19 cellular contexts compared by ENCODE assay signal in genomic region chr18:48661421-48661820, GRCh38.
DNase-seq lines count a peak whose midpoint lies in the region; ATAC-seq and TF ChIP-seq lines count a peak whose summit lies in the region.
"Had no signal": no experiment of that assay in that cellular context is flagged by ENCODE, and none has a peak within 500 bp of the region (broad histone marks: within the 10 kb centered on the region; RNA-seq: fewer than 3 reads in every experiment).

No MANE protein-coding gene starts in this region.

- 73 to 85% methylated on average over 7 of the region's 7 CpGs for WGBS in sigmoid colon, 2 donors

- H3K27ac ChIP-seq in C4-2B (peak overlapping the region; percentile 75), Karpas-422 (ENCODE audit: low read length) (no peak overlapping the region), sigmoid colon (peak overlapping the region in 1 of 4 donors; percentile 17)

- H3K36me3 ChIP-seq in Karpas-422 (ENCODE audit: insufficient read depth, low read length) (peaks cover 3% of the 10 kb centered on the region; the same call in 1 of the 2 replicates), sigmoid colon (peaks cover 0 to 14% (median 1%) of the 10 kb centered on the region in 4 donors)
- H3K36me3 ChIP-seq: cardiac muscle cell had no signal

- TF ChIP-seq POLR2A in sigmoid colon (IDR thresholded peaks at IDR 0.05), result no peak

- ATAC-seq in left lobe of liver, result no peak
- ATAC-seq in GM18858 (IDR thresholded peaks at IDR 0.05; ENCODE audit: unreplicated experiment), result no peak
- ATAC-seq: naive thymus-derived CD8-positive, alpha-beta T cell; Panc1; stimulated activated memory B cell treated with anti-CD40 and anti-IgM and Interleukin-4, amounts not matched to agents 10 μg/mL and 1 μg/mL and 100 μg/mL, for 72 hours had no signal

- H3K9me2 ChIP-seq in Karpas-422 (replicated peaks; ENCODE audit: insufficient read depth, low read length), result no peaks in the 10 kb centered on the region

- H2AFZ ChIP-seq in Karpas-422 (ENCODE audit: low read length), result no peak overlapping the region

- H3K79me2 ChIP-seq in Karpas-422 (ENCODE audit: low read length), result no peaks in the 10 kb centered on the region

- H4K20me1 ChIP-seq in Karpas-422 (ENCODE audit: insufficient read depth, low read depth, low read length), result no peaks in the 10 kb centered on the region

- H3K9me3 ChIP-seq in Karpas-422 (ENCODE audit: low read length) (peaks cover 5% of the 10 kb centered on the region), sigmoid colon (no peaks in the 10 kb centered on the region)
- H3K9me3 ChIP-seq: HAP-1 had no signal

- intact Hi-C loops in sigmoid colon (cut with DNase I), result loop anchor here (5.0 kb wide), 1 partner anchor 124 kb away; the partner anchor contains the start of gene CTIF

- TF ChIP-seq CTCF in C4-2B (conservative IDR thresholded peaks at IDR 0.05), result no peak
- no peak for TF ChIP-seq CTCF in sigmoid colon (IDR thresholded peaks at IDR 0.05)

- peak overlapping the region; percentile 54; the same call in 1 of the 2 replicates for H3K9ac ChIP-seq in Karpas-422 (ENCODE audit: low read length)

- DNase-seq in Karpas-422, result peak; percentile 33
- DNase-seq in left lobe of liver (ENCODE audit: low spot score), result peak; percentile 19
- peak; percentile 42 for DNase-seq in sigmoid colon
- DNase-seq in activated effector memory CD4-positive, alpha-beta T cell treated with Interleukin-2 at 50 U/mL for 16 hours, result no peak
- DNase-seq in islet precursor cell, result no peak
- DNase-seq: activated CD4-positive, alpha-beta T cell treated with anti-CD3 and anti-CD28 coated beads for 48 hours; cortex of kidney; left ventricle myocardium inferior; naive thymus-derived CD8-positive, alpha-beta T cell; NCI-H1048; NCI-H446; NCI-H748 treated with DMSO at 0.1 percent for 48 hours; WERI-Rb-1 had no signal

- H3K4me3 ChIP-seq in Karpas-422 (ENCODE audit: low read length) (no peak overlapping the region), sigmoid colon (no peak overlapping the region)
- H3K4me3 ChIP-seq: cardiac muscle cell, HAP-1, left ventricle myocardium inferior had no signal

- H3K27me3 ChIP-seq in Karpas-422 (ENCODE audit: low read length), result no peaks in the 10 kb centered on the region
- no peaks in the 10 kb centered on the region for H3K27me3 ChIP-seq in sigmoid colon
- H3K27me3 ChIP-seq: cardiac muscle cell had no signal

- H3K4me2 ChIP-seq in Karpas-422 (ENCODE audit: low read depth, low read length, poor library complexity, severe bottlenecking), result peak overlapping the region; percentile 47

- peaks cover 34% of the 10 kb centered on the region for H3K4me1 ChIP-seq in Karpas-422 (ENCODE audit: low read length)
- peaks cover 0 to 34% (median 18%) of the 10 kb centered on the region in 4 donors for H3K4me1 ChIP-seq in sigmoid colon
- H3K4me1 ChIP-seq: HAP-1 had no signal

- no peak for TF ChIP-seq EP300 in sigmoid colon (IDR thresholded peaks at IDR 0.05)

Comparison
In these comparisons a context has a peak if more than half of its experiments do, and no peak if none do; other contexts are left out.
1. DNase-seq: peak in Karpas-422 (single experiment), left lobe of liver (single experiment) and sigmoid colon (single experiment); none in activated effector memory CD4-positive, alpha-beta T cell treated with Interleukin-2 at 50 U/mL for 16 hours (single experiment) and islet precursor cell (single experiment).